ENCODE assay signal across 8 cellular contexts in genomic region chr4:16264798-16265197, GRCh38. TPM values are rescaled to one million over a fixed set of nuclear protein-coding genes. Genes with fewer than 3 reads are reported as not detected.
DNase-seq lines count a peak whose midpoint lies in the region; ATAC-seq lines count a peak whose summit lies in the region.

No MANE protein-coding gene starts in this region.

- H3K27me3 Mint-ChIP-seq in activated CD8-positive, alpha-beta T cell treated with anti-CD3 and anti-CD28 coated beads, Interleukin-2, amount 10 ng/mL, durations not matched to agents 7 days and 5 days (ENCODE audit: low read depth): peaks cover 2% of the 10 kb centered on the region
- no peaks in the 10 kb centered on the region for H3K27me3 Mint-ChIP-seq in stimulated activated naive B cell treated with anti-CD40 and anti-IgM and Interleukin-4, amounts not matched to agents 10 μg/mL and 1 μg/mL and 100 μg/mL, for 72 hours

- no peaks in the 10 kb centered on the region for H3K36me3 Mint-ChIP-seq in activated CD8-positive, alpha-beta T cell treated with anti-CD3 and anti-CD28 coated beads, Interleukin-2, amount 10 ng/mL, durations not matched to agents 7 days and 5 days (ENCODE audit: low read depth)
- H3K36me3 Mint-ChIP-seq in stimulated activated naive B cell treated with anti-CD40 and anti-IgM and Interleukin-4, amounts not matched to agents 10 μg/mL and 1 μg/mL and 100 μg/mL, for 72 hours: peaks cover 2 to 6% of the 10 kb centered on the region in 2 donors

- no peak overlapping the region for H3K27ac Mint-ChIP-seq in activated CD8-positive, alpha-beta T cell treated with anti-CD3 and anti-CD28 coated beads, Interleukin-2, amount 10 ng/mL, durations not matched to agents 7 days and 5 days
- H3K27ac Mint-ChIP-seq in stimulated activated naive B cell treated with anti-CD40 and anti-IgM and Interleukin-4, amounts not matched to agents 10 μg/mL and 1 μg/mL and 100 μg/mL, for 72 hours: no peak overlapping the region

- ATAC-seq in GM21576 (IDR thresholded peaks at IDR 0.05; ENCODE audit: unreplicated experiment) (peak; percentile 70), left ventricle myocardium superior (peak; percentile 63)
- ATAC-seq in activated CD8-positive, alpha-beta T cell treated with anti-CD3 and anti-CD28 coated beads, Interleukin-2, amount 10 ng/mL, durations not matched to agents 7 days and 5 days: peak; percentile 65
- ATAC-seq in stimulated activated naive B cell treated with anti-CD40 and anti-IgM and Interleukin-4, amounts not matched to agents 10 μg/mL and 1 μg/mL and 100 μg/mL, for 72 hours (replicated peaks): peak; percentile 77 to 78

- intact Hi-C loops in left ventricle myocardium superior (cut with micrococcal nuclease): loop anchor here (2.0 to 10.0 kb wide), 2 partner anchors 70 to 238 kb away; no protein-coding TSS in a partner anchor

- H3K4me1 Mint-ChIP-seq in activated CD8-positive, alpha-beta T cell treated with anti-CD3 and anti-CD28 coated beads, Interleukin-2, amount 10 ng/mL, durations not matched to agents 7 days and 5 days (ENCODE audit: low read depth): peaks cover 7% of the 10 kb centered on the region
- peaks cover 17 to 47% of the 10 kb centered on the region in 2 donors for H3K4me1 Mint-ChIP-seq in stimulated activated naive B cell treated with anti-CD40 and anti-IgM and Interleukin-4, amounts not matched to agents 10 μg/mL and 1 μg/mL and 100 μg/mL, for 72 hours

- POLR2A ChIA-PET in activated CD8-positive, alpha-beta T cell treated with anti-CD3 and anti-CD28 coated beads, Interleukin-2, amount 10 ng/mL, durations not matched to agents 7 days and 5 days (lab: Charles Lee): interaction anchor here (0.7 kb wide), 1 partner anchor 765 kb away, joined by 4 read pairs; no protein-coding TSS in a partner anchor

- H3K4me3 Mint-ChIP-seq in activated CD8-positive, alpha-beta T cell treated with anti-CD3 and anti-CD28 coated beads, Interleukin-2, amount 10 ng/mL, durations not matched to agents 7 days and 5 days: no peak overlapping the region
- H3K4me3 Mint-ChIP-seq in stimulated activated naive B cell treated with anti-CD40 and anti-IgM and Interleukin-4, amounts not matched to agents 10 μg/mL and 1 μg/mL and 100 μg/mL, for 72 hours: no peak overlapping the region

- DNase-seq in DMS79 (lab: John Stamatoyannopoulos, UW) (peak; percentile 24), NCI-H146 (lab: John Stamatoyannopoulos, UW) (peak; percentile 45), left ventricle myocardium superior (no peak), 8988T (no peak), NCI-H226 (no peak)
- no peak for DNase-seq in activated CD8-positive, alpha-beta T cell treated with anti-CD3 and anti-CD28 coated beads, Interleukin-2, amount 10 ng/mL, durations not matched to agents 7 days and 5 days
- no peak for DNase-seq in stimulated activated naive B cell treated with anti-CD40 and anti-IgM and Interleukin-4, amounts not matched to agents 10 μg/mL and 1 μg/mL and 100 μg/mL, for 72 hours

- H3K9me3 Mint-ChIP-seq in activated CD8-positive, alpha-beta T cell treated with anti-CD3 and anti-CD28 coated beads, Interleukin-2, amount 10 ng/mL, durations not matched to agents 7 days and 5 days (ENCODE audit: insufficient read depth): no peaks in the 10 kb centered on the region
- H3K9me3 Mint-ChIP-seq in stimulated activated naive B cell treated with anti-CD40 and anti-IgM and Interleukin-4, amounts not matched to agents 10 μg/mL and 1 μg/mL and 100 μg/mL, for 72 hours: peaks cover 0 to 1% of the 10 kb centered on the region in 2 donors

- CTCF ChIA-PET in activated CD8-positive, alpha-beta T cell treated with anti-CD3 and anti-CD28 coated beads, Interleukin-2, amount 10 ng/mL, durations not matched to agents 7 days and 5 days (lab: Charles Lee): interaction anchor here (0.7 to 3.6 kb wide), 31 partner anchors 10 to 382 kb away, joined by 3 to 24 read pairs (median 4); partner anchors contain the start of gene FGFBP2

RNA-seq across cellular contexts. Expression of gene TAPT1, which starts 38.5 kb away (rescaled TPM):
- 10 to 100 TPM; 31.9 to 34.3 TPM for total RNA-seq in activated CD8-positive, alpha-beta T cell treated with anti-CD3 and anti-CD28 coated beads, Interleukin-2, amount 10 ng/mL, durations not matched to agents 7 days and 5 days
- 40.9 TPM for total RNA-seq in left ventricle myocardium superior

Comparison
In these comparisons a context has a peak if more than half of its experiments do, and no peak if none do; other contexts are left out.
1. DNase-seq: peak in DMS79 (single experiment) and NCI-H146 (single experiment); none in activated CD8-positive, alpha-beta T cell treated with anti-CD3 and anti-CD28 coated beads, Interleukin-2, amount 10 ng/mL, durations not matched to agents 7 days and 5 days (single experiment), left ventricle myocardium superior (single experiment), stimulated activated naive B cell treated with anti-CD40 and anti-IgM and Interleukin-4, amounts not matched to agents 10 μg/mL and 1 μg/mL and 100 μg/mL, for 72 hours (single experiment), 8988T (single experiment) and NCI-H226 (single experiment).
2. Peak in every context shown above with its lines, with median percentiles within 50 percentile points of each other: ATAC-seq.